In the genomic region with DNA sequence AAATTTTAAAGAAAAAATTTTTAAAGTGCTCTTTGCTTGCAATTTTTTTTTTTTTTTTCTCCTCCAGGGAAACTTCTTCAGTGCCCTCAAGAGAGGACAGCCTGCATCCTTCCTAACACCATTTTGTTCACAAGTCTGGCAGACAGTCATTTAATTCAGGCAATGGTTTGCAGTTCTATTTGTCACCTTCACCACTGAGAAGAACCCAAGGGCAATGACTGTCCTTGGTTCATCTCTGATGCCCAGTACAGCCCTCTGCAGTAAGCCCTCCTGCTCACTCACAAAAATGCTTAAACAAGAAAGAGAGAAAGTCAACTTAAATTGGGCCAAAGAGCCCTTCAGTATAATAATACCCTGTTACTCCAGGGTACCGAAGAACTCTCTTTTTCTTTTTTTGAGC, we compare ENCODE assay signal across 9 cellular contexts.
"Had no signal": no experiment of that assay in that cellular context is flagged by ENCODE, and none has a peak within 500 bp of the region (broad histone marks: within the 10 kb centered on the region; RNA-seq: fewer than 3 reads in every experiment).

No MANE protein-coding gene starts in this region.

- H3K27ac ChIP-seq: GM23248, HL-60 had no signal

- H3K9me3 Mint-ChIP-seq: HFFc6 had no signal

- H3K9ac ChIP-seq: GM23248 had no signal

- H3K27ac Mint-ChIP-seq: HFFc6 had no signal

- DNase-seq: GM23248, GOT3, H7, HFFc6 had no signal

- H3K4me3 ChIP-seq: GM23248, HAP-1 had no signal

- FAIRE-seq: HepG2 had no signal

- H3K4me1 ChIP-seq: HAP-1 had no signal

- H3K9me3 ChIP-seq: HAP-1 had no signal

- H3K4me1 Mint-ChIP-seq: IgD-negative memory B cell had no signal

- ATAC-seq: HCT116, HepG2 had no signal

- H3K36me3 ChIP-seq: HAP-1 had no signal

- H3K4me3 Mint-ChIP-seq: HFFc6, IgD-negative memory B cell had no signal

- H2AFZ ChIP-seq: GM23248 had no signal
